ENCODE assay signal across 1 cellular context in the genomic region with DNA sequence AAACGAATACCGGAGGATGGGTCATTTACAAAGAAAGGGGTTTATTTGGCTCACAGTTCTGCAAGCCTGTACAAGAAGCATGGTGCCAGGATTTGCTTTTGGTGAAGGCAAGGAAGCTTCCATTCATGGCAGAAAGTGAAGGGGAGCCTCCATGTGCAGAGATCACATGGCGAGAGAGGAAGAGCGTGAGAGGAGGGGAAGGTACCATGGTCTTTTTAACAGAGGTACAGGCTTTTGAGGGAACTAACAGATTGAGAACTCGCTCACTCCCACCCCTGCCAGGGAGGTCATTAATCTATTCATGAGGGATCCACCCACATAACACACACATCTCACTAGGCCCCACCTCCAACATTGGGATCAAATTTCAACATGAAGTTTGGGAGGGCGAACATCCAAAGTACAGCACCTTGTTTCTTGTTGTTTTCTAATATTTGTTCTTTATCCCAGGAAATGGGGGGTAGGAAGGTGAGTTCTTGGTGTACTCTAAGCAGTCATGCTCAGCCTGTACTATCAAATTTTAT.
TF ChIP-seq lines count a peak whose summit lies in the region.

No MANE protein-coding gene starts in this region.

TF ChIP-seq in liver, 16 proteins besides CTCF, POLR2A, EP300 and RAD21 (continued from another document):
- TF ChIP-seq, protein P1, sequence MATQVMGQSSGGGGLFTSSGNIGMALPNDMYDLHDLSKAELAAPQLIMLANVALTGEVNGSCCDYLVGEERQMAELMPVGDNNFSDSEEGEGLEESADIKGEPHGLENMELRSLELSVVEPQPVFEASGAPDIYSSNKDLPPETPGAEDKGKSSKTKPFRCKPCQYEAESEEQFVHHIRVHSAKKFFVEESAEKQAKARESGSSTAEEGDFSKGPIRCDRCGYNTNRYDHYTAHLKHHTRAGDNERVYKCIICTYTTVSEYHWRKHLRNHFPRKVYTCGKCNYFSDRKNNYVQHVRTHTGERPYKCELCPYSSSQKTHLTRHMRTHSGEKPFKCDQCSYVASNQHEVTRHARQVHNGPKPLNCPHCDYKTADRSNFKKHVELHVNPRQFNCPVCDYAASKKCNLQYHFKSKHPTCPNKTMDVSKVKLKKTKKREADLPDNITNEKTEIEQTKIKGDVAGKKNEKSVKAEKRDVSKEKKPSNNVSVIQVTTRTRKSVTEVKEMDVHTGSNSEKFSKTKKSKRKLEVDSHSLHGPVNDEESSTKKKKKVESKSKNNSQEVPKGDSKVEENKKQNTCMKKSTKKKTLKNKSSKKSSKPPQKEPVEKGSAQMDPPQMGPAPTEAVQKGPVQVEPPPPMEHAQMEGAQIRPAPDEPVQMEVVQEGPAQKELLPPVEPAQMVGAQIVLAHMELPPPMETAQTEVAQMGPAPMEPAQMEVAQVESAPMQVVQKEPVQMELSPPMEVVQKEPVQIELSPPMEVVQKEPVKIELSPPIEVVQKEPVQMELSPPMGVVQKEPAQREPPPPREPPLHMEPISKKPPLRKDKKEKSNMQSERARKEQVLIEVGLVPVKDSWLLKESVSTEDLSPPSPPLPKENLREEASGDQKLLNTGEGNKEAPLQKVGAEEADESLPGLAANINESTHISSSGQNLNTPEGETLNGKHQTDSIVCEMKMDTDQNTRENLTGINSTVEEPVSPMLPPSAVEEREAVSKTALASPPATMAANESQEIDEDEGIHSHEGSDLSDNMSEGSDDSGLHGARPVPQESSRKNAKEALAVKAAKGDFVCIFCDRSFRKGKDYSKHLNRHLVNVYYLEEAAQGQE (IDR thresholded peaks at IDR 0.05), result no peak
- TF ChIP-seq FOXA2 (IDR thresholded peaks at IDR 0.05) (no peak), JUND (IDR thresholded peaks at IDR 0.05) (no peak), EGR1 (IDR thresholded peaks at IDR 0.05; ENCODE audit: low read depth in 2 of 2) (no peak), YY1 (IDR thresholded peaks at IDR 0.05) (peak; percentile 62), ATF3 (IDR thresholded peaks at IDR 0.05) (no peak), RXRA (IDR thresholded peaks at IDR 0.05) (peak in 1 of 2 donors; percentile 29)
- TF ChIP-seq, protein P2, sequence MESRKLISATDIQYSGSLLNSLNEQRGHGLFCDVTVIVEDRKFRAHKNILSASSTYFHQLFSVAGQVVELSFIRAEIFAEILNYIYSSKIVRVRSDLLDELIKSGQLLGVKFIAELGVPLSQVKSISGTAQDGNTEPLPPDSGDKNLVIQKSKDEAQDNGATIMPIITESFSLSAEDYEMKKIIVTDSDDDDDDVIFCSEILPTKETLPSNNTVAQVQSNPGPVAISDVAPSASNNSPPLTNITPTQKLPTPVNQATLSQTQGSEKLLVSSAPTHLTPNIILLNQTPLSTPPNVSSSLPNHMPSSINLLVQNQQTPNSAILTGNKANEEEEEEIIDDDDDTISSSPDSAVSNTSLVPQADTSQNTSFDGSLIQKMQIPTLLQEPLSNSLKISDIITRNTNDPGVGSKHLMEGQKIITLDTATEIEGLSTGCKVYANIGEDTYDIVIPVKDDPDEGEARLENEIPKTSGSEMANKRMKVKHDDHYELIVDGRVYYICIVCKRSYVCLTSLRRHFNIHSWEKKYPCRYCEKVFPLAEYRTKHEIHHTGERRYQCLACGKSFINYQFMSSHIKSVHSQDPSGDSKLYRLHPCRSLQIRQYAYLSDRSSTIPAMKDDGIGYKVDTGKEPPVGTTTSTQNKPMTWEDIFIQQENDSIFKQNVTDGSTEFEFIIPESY (IDR thresholded peaks at IDR 0.05), result no peak
TF ChIP-seq in liver: peak in this region for 3.
